8 cellular contexts compared by ENCODE assay signal in the genomic region with DNA sequence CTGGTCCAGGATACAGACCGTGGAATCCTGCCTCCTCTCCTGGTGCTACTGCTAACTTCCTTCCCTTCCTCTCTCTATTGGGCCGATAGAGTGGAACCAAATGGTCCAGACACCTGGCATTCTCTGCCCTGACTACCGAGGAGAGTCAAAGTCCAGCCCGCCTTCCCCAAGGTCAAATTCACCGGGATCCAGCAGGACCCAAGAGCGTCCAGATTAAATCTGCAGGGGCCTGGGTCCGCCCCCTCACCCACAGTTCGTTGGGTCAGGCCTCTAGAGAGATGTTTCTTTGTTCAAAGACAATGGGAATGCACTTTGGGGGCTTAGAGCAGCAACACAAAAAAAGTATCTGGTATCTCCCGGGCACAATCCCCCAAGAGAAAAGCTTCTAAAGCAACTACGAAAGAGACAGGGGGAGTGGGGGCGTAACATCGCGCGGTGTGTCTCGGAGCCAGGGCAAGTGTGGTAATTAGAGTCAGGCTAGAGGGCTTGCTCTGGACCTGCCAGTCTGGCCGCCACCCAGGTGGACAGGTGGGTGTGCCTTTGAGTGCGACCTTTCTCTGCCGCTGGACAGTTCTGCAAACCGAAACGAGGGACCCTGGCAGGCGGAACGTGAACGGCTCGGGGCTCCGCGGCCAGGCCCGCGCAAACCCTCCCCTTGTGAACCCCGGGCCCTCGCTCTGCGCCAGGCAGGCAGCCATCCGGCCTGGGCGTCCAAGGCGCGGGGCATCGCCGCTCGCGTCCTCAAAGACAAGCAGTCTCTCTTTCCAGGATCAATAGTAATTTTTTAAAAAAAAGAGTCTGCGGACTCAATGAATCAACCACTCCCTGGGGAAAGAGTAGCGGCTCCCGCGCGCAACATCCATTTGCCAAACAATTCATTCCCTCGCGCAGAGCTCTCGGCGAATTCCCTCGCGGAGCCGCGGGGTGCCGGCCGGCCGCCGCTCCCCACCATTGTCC. TPM values are rescaled to one million over a fixed set of nuclear protein-coding genes. Genes with fewer than 3 reads are reported as not detected.
DNase-seq lines count a peak whose midpoint lies in the region; ATAC-seq and TF ChIP-seq lines count a peak whose summit lies in the region.

No MANE protein-coding gene starts in this region.

- H3K4me3 ChIP-seq in GM06990 (replicated peaks; ENCODE audit: low read depth, low read length) (peak overlapping the region; percentile 76), Loucy (ENCODE audit: low read length, poor library complexity, severe bottlenecking) (peak overlapping the region; percentile 77), esophagus (ENCODE audit: low read depth in 1 of 2, low read length in 2 of 2) (peak overlapping the region; percentile 86 to 91)

- H3K18ac ChIP-seq in H9 (ENCODE audit: insufficient read length, low read depth, low read length), result no peak overlapping the region

- H3K9me3 Mint-ChIP-seq in H9 (peaks cover 0 to under 1% of the 10 kb centered on the region in 2 experiments; a peak in 1 of 5 replicates), type B pancreatic cell (no peaks in the 10 kb centered on the region)
- no peaks in the 10 kb centered on the region for H3K9me3 Mint-ChIP-seq in naive thymus-derived CD8-positive, alpha-beta T cell

- no peak overlapping the region for H2AFZ ChIP-seq in H9 (ENCODE audit: low read length)
- peak overlapping the region; percentile 62 for H2AFZ ChIP-seq in Loucy (ENCODE audit: low read length)

- peaks cover 16% of the 10 kb centered on the region for H3K27me3 Mint-ChIP-seq in H9 (ENCODE audit: low read depth)
- peaks cover 0 to 1% (median 0%) of the 10 kb centered on the region in 5 donors for H3K27me3 Mint-ChIP-seq in naive thymus-derived CD8-positive, alpha-beta T cell
- H3K27me3 Mint-ChIP-seq in type B pancreatic cell, result no peaks in the 10 kb centered on the region

- no peak overlapping the region for H3K23ac ChIP-seq in H9 (ENCODE audit: insufficient read length, low read depth, low read length)

- H2AK5ac ChIP-seq in H9 (ENCODE audit: insufficient read length, low read length), result no peak overlapping the region

- no peak overlapping the region for H3K56ac ChIP-seq in H9 (ENCODE audit: insufficient read length, low read depth, low read length)

- H3K79me2 ChIP-seq in H9 (ENCODE audit: insufficient read depth, low read length), result peaks cover 22% of the 10 kb centered on the region; the same call in 1 of the 2 replicates
- peaks cover 14% of the 10 kb centered on the region for H3K79me2 ChIP-seq in Loucy (ENCODE audit: insufficient read depth, low read length)

- H3K14ac ChIP-seq in H9 (ENCODE audit: insufficient read depth, low read length), result peak overlapping the region; percentile 59; the same call in 1 of the 2 replicates

- H4K5ac ChIP-seq in H9 (ENCODE audit: insufficient read length, low read depth, low read length), result no peak overlapping the region

- TF ChIP-seq CTCF in GM06990 (IDR thresholded peaks at IDR 0.05; ENCODE audit: insufficient read depth, low read length, poor library complexity, severe bottlenecking) (no peak), H9 (conservative IDR thresholded peaks at IDR 0.05) (no peak), Loucy (conservative IDR thresholded peaks at IDR 0.05; ENCODE audit: low read length) (no peak), type B pancreatic cell (conservative IDR thresholded peaks at IDR 0.05) (no peak)

- H3K36me3 ChIP-seq in GM06990 (ENCODE audit: control insufficient read depth, insufficient read depth, low read length) (no peaks in the 10 kb centered on the region), Loucy (ENCODE audit: insufficient read depth, low read length) (no peaks in the 10 kb centered on the region), esophagus (ENCODE audit: control insufficient read depth in 2 of 2, insufficient read depth in 2 of 2, low read length in 1 of 2) (no peaks in the 10 kb centered on the region)

- H3K36me3 Mint-ChIP-seq in H9 (ENCODE audit: insufficient read depth in 1 of 3, low read depth in 3 of 3), result peaks cover 5 to 9% (median 7%) of the 10 kb centered on the region in 3 experiments
- H3K36me3 Mint-ChIP-seq in naive thymus-derived CD8-positive, alpha-beta T cell, result no peaks in the 10 kb centered on the region
- no peaks in the 10 kb centered on the region for H3K36me3 Mint-ChIP-seq in type B pancreatic cell

- no peak overlapping the region for H3T11ph ChIP-seq in H9 (ENCODE audit: low read length)

- peak; percentile 45 to 56 for ATAC-seq in naive thymus-derived CD8-positive, alpha-beta T cell

- H3K79me1 ChIP-seq in H9 (ENCODE audit: insufficient read depth, low read depth, low read length, poor library complexity, severe bottlenecking), result peaks cover 5% of the 10 kb centered on the region

- H4K8ac ChIP-seq in H9 (replicated peaks; ENCODE audit: insufficient read length, low read depth, low read length), result no peak overlapping the region

- no CpG with 5 or more reads among the region's 56 CpGs for whole genome bisulfite sequencing in H9 (ENCODE audit: extremely low coverage, insufficient read length, low lambda C conversion rate)
- WGBS in esophagus, 2 donors, result 1 to 2% methylated on average over 56 of the region's 56 CpGs

- no peak overlapping the region for H2BK5ac ChIP-seq in H9 (ENCODE audit: insufficient read length, low read length)

- H3K4me3 Mint-ChIP-seq in H9 (peak overlapping the region; percentile 88 to 96), type B pancreatic cell (peak overlapping the region; percentile 95)
- peak overlapping the region; percentile 85 to 96 (median 90) for H3K4me3 Mint-ChIP-seq in naive thymus-derived CD8-positive, alpha-beta T cell

- H4K20me1 ChIP-seq in H9 (ENCODE audit: control insufficient read depth, insufficient read depth, insufficient read length) (no peaks in the 10 kb centered on the region), Loucy (ENCODE audit: insufficient read depth, low read length, poor library complexity, severe bottlenecking) (no peaks in the 10 kb centered on the region)

- DNase-seq in GM06990 (ENCODE audit: extremely low read depth, insufficient read length) (peak; percentile 62), H9 (no peak), type B pancreatic cell (ENCODE audit: extremely low spot score, unreplicated experiment) (no peak), NCI-H2196 treated with DMSO at 0.1 percent for 48 hours (lab: John Stamatoyannopoulos, UW; ENCODE audit: unreplicated experiment) (no peak)
- DNase-seq in activated CD8-positive, alpha-beta memory T cell treated with anti-CD3 and anti-CD28 coated beads for 24 hours, result peak; percentile 73
- DNase-seq in naive thymus-derived CD8-positive, alpha-beta T cell, result peak in 8 of 10 donors; percentile 5 to 53 (median 38)

- H3K9ac ChIP-seq in H9 (ENCODE audit: extremely low read depth, insufficient read length, low read length), result peak overlapping the region; percentile 70
- peak overlapping the region; percentile 68 for H3K9ac ChIP-seq in Loucy (ENCODE audit: low read depth, low read length, poor library complexity, severe bottlenecking)

- no peak overlapping the region for H2BK12ac ChIP-seq in H9 (ENCODE audit: insufficient read length, low read depth, low read length)

- no peak overlapping the region for H3K4ac ChIP-seq in H9 (ENCODE audit: low read depth, low read length)

- H3K4me1 ChIP-seq in H9 (ENCODE audit: insufficient read depth, low read length) (no peaks in the 10 kb centered on the region; the same call in 1 of the 2 replicates), Loucy (ENCODE audit: insufficient read depth, low read length, poor library complexity, severe bottlenecking) (peaks cover 28% of the 10 kb centered on the region), esophagus (ENCODE audit: control insufficient read depth in 2 of 2, insufficient read depth in 2 of 2, low read length in 1 of 2) (peaks cover 7 to 10% of the 10 kb centered on the region in 2 donors)

- no peak overlapping the region for H4K91ac ChIP-seq in H9 (ENCODE audit: insufficient read length, low read depth, low read length)

- H3K4me1 Mint-ChIP-seq in H9, result peaks cover 36 to 47% of the 10 kb centered on the region in 2 experiments
- H3K4me1 Mint-ChIP-seq in naive thymus-derived CD8-positive, alpha-beta T cell, result peaks cover 25 to 52% (median 40%) of the 10 kb centered on the region in 4 donors
- H3K4me1 Mint-ChIP-seq in type B pancreatic cell (ENCODE audit: unreplicated experiment), result peaks cover 30% of the 10 kb centered on the region

- H2BK15ac ChIP-seq in H9 (ENCODE audit: low read depth, low read length), result no peak overlapping the region

- H3K9me3 ChIP-seq in H9 (ENCODE audit: control insufficient read depth, low read depth, low read length) (no peaks in the 10 kb centered on the region), Loucy (ENCODE audit: insufficient read depth, low read depth, low read length) (no peaks in the 10 kb centered on the region), esophagus (ENCODE audit: control insufficient read depth in 2 of 2, insufficient read depth in 1 of 2, low read depth in 1 of 2, low read length in 1 of 2) (no peaks in the 10 kb centered on the region)

- H3F3A ChIP-seq in Loucy (ENCODE audit: low read depth), result no peaks in the 10 kb centered on the region

- H2BK120ac ChIP-seq in H9 (ENCODE audit: low read depth, low read length, poor library complexity, severe bottlenecking), result no peak overlapping the region

- H3K4me2 ChIP-seq in H9 (ENCODE audit: insufficient read depth, insufficient read length, low read length) (peak overlapping the region; percentile 85), Loucy (ENCODE audit: low read depth, low read length, poor library complexity, severe bottlenecking) (peak overlapping the region; percentile 91)

- peaks cover 8% of the 10 kb centered on the region for H3K23me2 ChIP-seq in H9 (ENCODE audit: insufficient read length, low read depth, low read length, poor library complexity, severe bottlenecking)

- POLR2A ChIA-PET in naive thymus-derived CD8-positive, alpha-beta T cell (lab: Charles Lee), result interaction anchor here (0.7 to 1.7 kb wide), 5 partner anchors 8 to 104 kb away, joined by 3 to 6 read pairs (median 5); no protein-coding TSS in a partner anchor

- H2BK20ac ChIP-seq in H9 (ENCODE audit: low read depth, low read length, poor library complexity, severe bottlenecking), result no peak overlapping the region

- H3K9me2 ChIP-seq in Loucy (replicated peaks; ENCODE audit: low read depth, low read length), result no peaks in the 10 kb centered on the region

- H3K27ac Mint-ChIP-seq in H9 (peak overlapping the region in 2 of 3 experiments; percentile 85 to 91; a peak in 5 of 7 replicates), type B pancreatic cell (peak overlapping the region; percentile 74)
- peak overlapping the region; percentile 51 to 92 (median 78) for H3K27ac Mint-ChIP-seq in naive thymus-derived CD8-positive, alpha-beta T cell

- H3K27ac ChIP-seq in H9 (ENCODE audit: insufficient read length, low read depth, low read length) (no peak overlapping the region), esophagus (ENCODE audit: low read depth in 2 of 2, low read length in 1 of 2) (peak overlapping the region; percentile 86 to 94)

- H3K27me3 ChIP-seq in GM06990 (replicated peaks; ENCODE audit: control insufficient read depth, insufficient read depth, low read length) (no peaks in the 10 kb centered on the region), H9 (ENCODE audit: insufficient read depth, low read length) (no peaks in the 10 kb centered on the region), Loucy (ENCODE audit: insufficient read depth, low read length, poor library complexity, severe bottlenecking) (no peaks in the 10 kb centered on the region), esophagus (ENCODE audit: control insufficient read depth in 1 of 2, insufficient read depth in 2 of 2, low read length in 2 of 2) (no peaks in the 10 kb centered on the region)

RNA-seq across cellular contexts. Expression of a gene that starts 0.8 kb away (rescaled TPM):
- total RNA-seq in H9 (2021) (18.2 and 18.4 TPM in 2 replicates), type B pancreatic cell (ENCODE audit: low replicate concordance) (6.9 and 12.3 TPM in 2 replicates)
- 1 to 10 TPM; 4.2 to 4.5 TPM for polyA plus RNA-seq in esophagus
- 1 to 10 TPM; 7.5 TPM for total RNA-seq in naive thymus-derived CD8-positive, alpha-beta T cell
- polyA plus RNA-seq in naive thymus-derived CD8-positive, alpha-beta T cell, result 1 to 10 TPM; 1.0 to 1.8 (median 1.4) TPM

Comparison
In these comparisons a context has a peak if more than half of its experiments do, and no peak if none do; other contexts are left out.
1. DNase-seq: peak in GM06990 (single experiment), activated CD8-positive, alpha-beta memory T cell treated with anti-CD3 and anti-CD28 coated beads for 24 hours (single experiment) and naive thymus-derived CD8-positive, alpha-beta T cell (8 of 10); none in H9 (single experiment), type B pancreatic cell (single experiment) and NCI-H2196 treated with DMSO at 0.1 percent for 48 hours (single experiment).
2. Peak in every context shown above with its lines, with median percentiles within 50 percentile points of each other: H3K4me3 ChIP-seq, H3K27ac Mint-ChIP-seq and H3K4me3 Mint-ChIP-seq.